15 cellular contexts compared by ENCODE assay signal in the genomic region with DNA sequence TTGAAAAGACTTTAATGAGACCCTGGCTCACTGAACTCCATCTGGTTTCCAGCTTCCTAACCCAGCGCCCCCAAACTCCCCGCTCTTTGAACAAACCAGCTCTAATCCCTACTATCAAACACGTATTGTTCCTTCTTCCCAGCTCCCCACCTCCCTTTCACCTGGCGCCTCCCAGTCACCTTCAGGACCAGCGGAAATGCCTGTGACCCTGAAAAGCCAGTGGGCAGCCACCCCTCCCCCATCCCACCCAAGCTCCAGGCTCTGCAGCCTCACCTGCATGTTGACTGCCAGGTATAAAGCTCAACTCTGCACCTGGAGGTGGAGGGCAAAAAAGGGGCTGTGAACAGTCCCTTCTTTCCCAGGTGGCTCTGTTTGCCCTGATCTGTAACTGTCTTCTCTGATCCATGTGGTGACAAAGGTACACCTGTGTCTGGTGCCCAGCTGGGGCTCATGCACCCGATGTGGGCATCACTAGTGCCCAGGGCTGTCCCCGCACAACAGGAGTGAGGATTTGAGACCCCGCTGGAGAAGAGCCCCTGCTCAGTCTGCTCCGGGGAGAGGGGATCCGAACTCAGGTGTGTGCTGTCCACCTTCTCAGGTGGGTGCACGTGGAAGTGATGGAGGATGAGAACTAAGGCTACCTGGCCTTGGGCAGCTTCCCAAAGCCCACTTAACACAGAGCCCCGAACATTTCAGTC.
A peak's percentile ranks its signal among the peaks of the same experiment; 100 is the strongest.
DNase-seq lines count a peak whose midpoint lies in the region; ATAC-seq and TF ChIP-seq lines count a peak whose summit lies in the region.
"Had no signal": no experiment of that assay in that cellular context is flagged by ENCODE, and none has a peak within 500 bp of the region (broad histone marks: within the 10 kb centered on the region; RNA-seq: fewer than 3 reads in every experiment).

No MANE protein-coding gene starts in this region.

- no peak overlapping the region for H4K8ac ChIP-seq in trophoblast cell (ENCODE audit: low read depth, low read length)

- H2BK5ac ChIP-seq in trophoblast cell (ENCODE audit: low read depth, low read length, poor library complexity): no peak overlapping the region

- POLR2A ChIA-PET in RWPE1 (lab: Yijun Ruan, JAX; ENCODE audit: low non-redundant PET): no interaction called here

- no peak overlapping the region for H3K18ac ChIP-seq in trophoblast cell (ENCODE audit: low read length)

- WGBS in trophoblast cell (ENCODE audit: extremely low coverage, insufficient coverage, insufficient read length): no CpG with 5 or more reads among the region's 12 CpGs

- H3K9me3 ChIP-seq in iPS-18a (ENCODE audit: control insufficient read depth, low read depth, low read length): no peaks in the 10 kb centered on the region
- peaks cover 5% of the 10 kb centered on the region for H3K9me3 ChIP-seq in trophoblast cell (ENCODE audit: insufficient read depth, low read depth, low read length)
- H3K9me3 ChIP-seq: right atrium auricular region had no signal

- TF ChIP-seq CTCF in RWPE1 (conservative IDR thresholded peaks at IDR 0.05; ENCODE audit: low read depth): no peak

- DNase-seq in DMS53 (lab: John Stamatoyannopoulos, UW) (peak; percentile 67), DMS53 treated with DMSO at 0.1 percent for 48 hours (lab: John Stamatoyannopoulos, UW; ENCODE audit: unreplicated experiment) (no peak), RWPE1 (ENCODE audit: low spot score) (no peak), trophoblast cell (no peak), ACHN (no peak)
- DNase-seq: activated B cell treated with CpG ODN at 0.5 μM for 24 hours, DMS79, NCI-H187 treated with DMSO at 0.1 percent for 48 hours had no signal

- in situ Hi-C loops in ACHN (cut with HindIII; ENCODE audit: low pct_ligation_motif_present, low pct_unique_long_range_greater_than_20kb, low sequenced_read_pairs): no loop called here

- H3K4ac ChIP-seq in trophoblast cell (ENCODE audit: low read depth, low read length): no peak overlapping the region

- no peaks in the 10 kb centered on the region for H3K79me1 ChIP-seq in trophoblast cell (ENCODE audit: low read length)

- H2BK12ac ChIP-seq in trophoblast cell (ENCODE audit: low read length): no peak overlapping the region

- H3K4me2 ChIP-seq in trophoblast cell (ENCODE audit: low read length): peak overlapping the region; percentile 38

- H2BK120ac ChIP-seq in trophoblast cell (ENCODE audit: insufficient read depth, low read length, poor library complexity): no peak overlapping the region

- H4K12ac ChIP-seq in trophoblast cell (ENCODE audit: low read depth, low read length): no peak overlapping the region

- H4K91ac ChIP-seq in trophoblast cell (ENCODE audit: low read depth, low read length): no peak overlapping the region

- H3K23ac ChIP-seq in trophoblast cell (ENCODE audit: low read length): no peak overlapping the region

- no peak overlapping the region for H2AFZ ChIP-seq in trophoblast cell (ENCODE audit: insufficient read depth, low read length, poor library complexity)

- CTCF ChIA-PET in RWPE1 (lab: Yijun Ruan, JAX): interaction anchor here (0.6 to 2.3 kb wide), 15 partner anchors 11 to 443 kb away, joined by 3 to 9 read pairs (median 3); a partner anchor contains a TSS

- no peak overlapping the region for H2AK5ac ChIP-seq in trophoblast cell (ENCODE audit: low read length)

- peak overlapping the region; percentile 43 for H3K4me3 ChIP-seq in iPS-18a (ENCODE audit: low read length)
- H3K4me3 ChIP-seq in trophoblast cell (ENCODE audit: low read depth, low read length): no peak overlapping the region
- H3K4me3 ChIP-seq: lung, right atrium auricular region had no signal

- no peaks in the 10 kb centered on the region for H3K27me3 ChIP-seq in iPS-18a (ENCODE audit: control insufficient read depth, insufficient read depth, low read length)
- H3K27me3 ChIP-seq in trophoblast cell (ENCODE audit: insufficient read depth, low read length): no peaks in the 10 kb centered on the region
- H3K27me3 ChIP-seq: right atrium auricular region had no signal

- peak overlapping the region; percentile 93 for H3K27ac ChIP-seq in RWPE1
- H3K27ac ChIP-seq in iPS-18a (ENCODE audit: low read length): no peak overlapping the region
- no peak overlapping the region for H3K27ac ChIP-seq in trophoblast cell (ENCODE audit: low read depth, low read length)
- H3K27ac ChIP-seq: 22Rv1, C4-2B, right atrium auricular region had no signal

- no peak overlapping the region for H3K14ac ChIP-seq in trophoblast cell (ENCODE audit: low read length)

- H3K79me2 ChIP-seq in trophoblast cell (ENCODE audit: control insufficient read depth, insufficient read depth, low read length, poor library complexity): no peaks in the 10 kb centered on the region

- peaks cover 12% of the 10 kb centered on the region for H3K4me1 ChIP-seq in iPS-18a (ENCODE audit: control insufficient read depth, low read depth, low read length)
- H3K4me1 ChIP-seq in trophoblast cell (ENCODE audit: control insufficient read depth in 1 of 2, insufficient read depth in 2 of 2, low read length in 2 of 2): peaks cover 2 to 8% of the 10 kb centered on the region in 2 experiments

- peak overlapping the region; percentile 16 for H3K9ac ChIP-seq in iPS-18a (ENCODE audit: low read length)
- H3K9ac ChIP-seq in trophoblast cell (ENCODE audit: low read length): no peak overlapping the region

- ATAC-seq in GM21825 (IDR thresholded peaks at IDR 0.05; ENCODE audit: unreplicated experiment) (no peak), GM19397 (IDR thresholded peaks at IDR 0.05; ENCODE audit: unreplicated experiment) (no peak)

- H3K36me3 ChIP-seq in iPS-18a (ENCODE audit: control insufficient read depth, low read depth, low read length) (no peaks in the 10 kb centered on the region), trophoblast cell (ENCODE audit: control insufficient read depth in 1 of 2, insufficient read depth in 2 of 2, low read length in 2 of 2) (no peaks in the 10 kb centered on the region)
- H3K36me3 ChIP-seq: right atrium auricular region had no signal
